ENCODE assay signal across 8 cellular contexts in the genomic region with DNA sequence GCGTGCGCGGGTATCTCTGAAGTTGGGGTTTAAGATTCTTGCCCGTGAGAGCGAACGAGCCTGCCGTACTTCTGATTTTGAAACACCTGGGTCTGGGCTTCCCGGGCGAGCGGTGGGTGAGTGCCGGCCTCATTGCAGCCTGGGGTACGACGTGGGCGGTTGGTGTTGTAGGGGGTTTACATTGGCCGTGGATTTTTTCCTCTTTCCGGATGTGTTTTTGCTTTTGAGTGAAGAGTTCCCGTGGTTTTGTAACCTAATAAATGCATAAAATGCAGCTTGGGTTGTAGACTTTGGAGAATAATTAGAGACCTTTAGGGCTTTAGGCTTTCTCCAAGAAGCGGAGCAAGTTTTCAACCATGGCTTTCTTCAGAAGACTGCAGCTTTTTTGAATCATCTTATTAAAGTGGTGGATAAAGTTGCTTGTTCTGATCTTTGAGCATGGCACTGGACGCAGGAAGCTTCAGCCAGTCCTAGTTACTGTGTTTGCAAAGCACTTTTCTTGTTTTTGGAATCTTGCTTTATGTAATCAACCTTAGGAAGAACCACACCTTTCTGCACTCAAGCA. TPM values are rescaled to one million over a fixed set of nuclear protein-coding genes. Genes with fewer than 3 reads are reported as not detected.
DNase-seq lines count a peak whose midpoint lies in the region; ATAC-seq and TF ChIP-seq lines count a peak whose summit lies in the region.

No MANE protein-coding gene starts in this region.

- H3K4me1 Mint-ChIP-seq in nephron = peaks cover 17% of the 10 kb centered on the region

- peaks cover 25% of the 10 kb centered on the region for H3K36me3 Mint-ChIP-seq in nephron (ENCODE audit: low read depth)

- H3K27ac ChIP-seq in KOPT-K1 (ENCODE audit: low read depth, low read length, poor library complexity, severe bottlenecking) = peak overlapping the region; percentile 89

- no peaks in the 10 kb centered on the region for H3K9me3 Mint-ChIP-seq in nephron

- TF ChIP-seq CTCF in nephron (IDR thresholded peaks at IDR 0.05; ENCODE audit: unreplicated experiment in 3 of 3) = no peak

- H3K4me3 Mint-ChIP-seq in nephron = peak overlapping the region; percentile 92 to 99 (median 97)

- H3K27ac Mint-ChIP-seq in nephron = peak overlapping the region; percentile 99 to 100 (median 100)

- H3K36me3 ChIP-seq in KOPT-K1 (ENCODE audit: insufficient read depth, low read length) = no peaks in the 10 kb centered on the region

- H3K9me3 ChIP-seq in KOPT-K1 (ENCODE audit: insufficient read depth, low read length, poor library complexity, severe bottlenecking) = no peaks in the 10 kb centered on the region

- ATAC-seq in GM19397 (IDR thresholded peaks at IDR 0.05; ENCODE audit: unreplicated experiment) = no peak

- no peaks in the 10 kb centered on the region for H3K27me3 Mint-ChIP-seq in nephron (ENCODE audit: low read depth)

- peak; percentile 55 for DNase-seq in DMS53 (lab: John Stamatoyannopoulos, UW)
- DNase-seq in dermis blood vessel endothelial cell = peak; percentile 17
- no peak for DNase-seq in NCI-H345 (lab: John Stamatoyannopoulos, UW)
- DNase-seq in RPMI8226 = no peak
- DNase-seq in NAMALWA (ENCODE audit: low spot score) = no peak

RNA-seq across cellular contexts. Expression of a gene that starts 0.3 kb away (rescaled TPM):
- 28.5 and 36.6 TPM in 2 replicates for total RNA-seq in dermis blood vessel endothelial cell

RNA-seq across cellular contexts. Expression of a gene that starts 0.9 kb away (rescaled TPM):
- 14.4 and 18.5 TPM in 2 replicates for total RNA-seq in dermis blood vessel endothelial cell

Comparison
In these comparisons a context has a peak if more than half of its experiments do, and no peak if none do; other contexts are left out.
1. DNase-seq: peak in DMS53 (single experiment) and dermis blood vessel endothelial cell (single experiment); none in NCI-H345 (single experiment), RPMI8226 (single experiment) and NAMALWA (single experiment).